In genomic region chr5:15620501-15620900, GRCh38 we compare ENCODE assay signal across 10 cellular contexts.
DNase-seq lines count a peak whose midpoint lies in the region; ATAC-seq and TF ChIP-seq lines count a peak whose summit lies in the region.
"Had no signal": no experiment of that assay in that cellular context is flagged by ENCODE, and none has a peak within 500 bp of the region (broad histone marks: within the 10 kb centered on the region; RNA-seq: fewer than 3 reads in every experiment).

No MANE protein-coding gene starts in this region.

- WGBS in heart right ventricle, 2 donors = 89 to 91% methylated on average over 11 of the region's 11 CpGs

- H3K9ac ChIP-seq in subcutaneous abdominal adipose tissue (ENCODE audit: low read length in 5 of 5) = no peak overlapping the region

- H3K27ac ChIP-seq in heart right ventricle = peak overlapping the region in 2 of 10 donors; percentile 17 to 56
- H3K27ac ChIP-seq in subcutaneous abdominal adipose tissue (ENCODE audit: low read depth, low read length) = peak overlapping the region; percentile 60

- DNase-seq in HS-27A (ENCODE audit: low read depth) = peak; percentile 82
- peak; percentile 81 for DNase-seq in astrocyte of the hippocampus (ENCODE audit: low read depth, low spot score)
- DNase-seq in heart right ventricle = no peak
- DNase-seq in NCI-H748 treated with DMSO at 0.1 percent for 48 hours (lab: John Stamatoyannopoulos, UW) = no peak
- DNase-seq: KBM-7; NCI-H2171 treated with DMSO at 0.1 percent for 48 hours; stimulated activated CD4-positive, alpha-beta T cell treated with anti-CD3 and anti-CD28 coated beads, Interleukin-4, amount 100 ng/mL, for 4 hours had no signal

- TF ChIP-seq CTCF in heart right ventricle (IDR thresholded peaks at IDR 0.05) = no peak

- H3K9me3 ChIP-seq in heart right ventricle (no peaks in the 10 kb centered on the region), subcutaneous abdominal adipose tissue (ENCODE audit: control insufficient read depth in 5 of 5, low read length in 5 of 5) (no peaks in the 10 kb centered on the region)

- intact Hi-C loops in heart right ventricle (cut with DNase I) = loop anchor here in 1 of 10 donors (10.0 kb wide), 1 partner anchor 116 kb away; the partner anchor contains the start of gene FBXL7

- H3K4me1 ChIP-seq in heart right ventricle = peaks cover 0 to 53% (median 21%) of the 10 kb centered on the region in 9 donors
- peaks cover 2 to 17% (median 10%) of the 10 kb centered on the region in 5 donors for H3K4me1 ChIP-seq in subcutaneous abdominal adipose tissue (ENCODE audit: control insufficient read depth in 5 of 5, insufficient read depth in 5 of 5, low read length in 5 of 5)

- ATAC-seq in heart right ventricle = peak in 7 of 8 donors; percentile 20 to 75 (median 48)
- ATAC-seq in GM21526 (IDR thresholded peaks at IDR 0.05; ENCODE audit: low FRiP score, unreplicated experiment) = no peak
- no peak for ATAC-seq in GM18909 (IDR thresholded peaks at IDR 0.05; ENCODE audit: poor library complexity, unreplicated experiment)

- H3K27me3 ChIP-seq in heart right ventricle = no peaks in the 10 kb centered on the region
- no peaks in the 10 kb centered on the region for H3K27me3 ChIP-seq in subcutaneous abdominal adipose tissue (ENCODE audit: control insufficient read depth in 5 of 5, insufficient read depth in 4 of 5, low read length in 5 of 5)

- H3K4me3 ChIP-seq in heart right ventricle (no peak overlapping the region), subcutaneous abdominal adipose tissue (ENCODE audit: low read depth in 1 of 5, low read length in 5 of 5) (peak overlapping the region in 1 of 5 donors; percentile 20)

- peaks cover 0 to 13% (median 0%) of the 10 kb centered on the region in 9 donors for H3K36me3 ChIP-seq in heart right ventricle
- peaks cover 0 to 2% (median 0%) of the 10 kb centered on the region in 5 donors for H3K36me3 ChIP-seq in subcutaneous abdominal adipose tissue (ENCODE audit: control insufficient read depth in 5 of 5, insufficient read depth in 5 of 5, low read length in 5 of 5)

Comparison
In these comparisons a context has a peak if more than half of its experiments do, and no peak if none do; other contexts are left out.
1. DNase-seq: peak in HS-27A (single experiment) and astrocyte of the hippocampus (single experiment); none in heart right ventricle (0 of 2) and NCI-H748 treated with DMSO at 0.1 percent for 48 hours (single experiment).
2. ATAC-seq: peak in heart right ventricle (7 of 8); none in GM21526 (single experiment) and GM18909 (single experiment).